In genomic region chr1:114238066-114238465, GRCh38 we compare ENCODE assay signal across 25 cellular contexts.
"Had no signal": no experiment of that assay in that cellular context is flagged by ENCODE, and none has a peak within 500 bp of the region (broad histone marks: within the 10 kb centered on the region; RNA-seq: fewer than 3 reads in every experiment).

No MANE protein-coding gene starts in this region.

- H3K4me3 Mint-ChIP-seq: naive B cell; natural killer cell treated with Interleukin-12 subunit alpha and Interleukin-12 subunit beta and Interleukin-15 and Interleukin-18, amount 100 ng/mL, for 72 hours; neural crest cell; stimulated activated effector memory CD8-positive, alpha-beta T cell treated with anti-CD3 and anti-CD28 coated beads, Interleukin-12 subunit alpha, Interleukin-12 subunit beta, amount 100 ng/mL, for 72 hours had no signal

- H3K36me3 ChIP-seq: esophagus muscularis mucosa, heart right ventricle, lower lobe of right lung, prostate gland, right atrium auricular region, stomach, thyroid gland, upper lobe of left lung had no signal

- DNase-seq: cerebellar nuclear complex; effector memory CD4-positive, alpha-beta T cell; foreskin melanocyte; glutamatergic neuron; heart right ventricle; hippocampal formation; left cardiac atrium; left ventricle myocardium superior; lower lobe of right lung; naive B cell; stimulated activated CD4-positive, alpha-beta T cell treated with anti-CD3 and anti-CD28 coated beads, Interleukin-12 subunit alpha, Interleukin-12 subunit beta, amount 100 ng/mL, for 4 hours; stimulated activated CD4-positive, alpha-beta T cell treated with anti-CD3 and anti-CD28 coated beads, Interleukin-2, amount 100 ng/mL, for 24 hours; stimulated activated CD4-positive, alpha-beta T cell treated with anti-CD3 and anti-CD28 coated beads, Interleukin-4, amount 100 ng/mL, for 24 hours; stimulated activated naive CD4-positive, alpha-beta T cell treated with Interleukin-2 at 50 U/mL for 16 hours; stomach; thyroid gland; upper lobe of left lung had no signal

- H3K27ac Mint-ChIP-seq: naive B cell; natural killer cell treated with Interleukin-12 subunit alpha and Interleukin-12 subunit beta and Interleukin-15 and Interleukin-18, amount 100 ng/mL, for 72 hours; stimulated activated effector memory CD8-positive, alpha-beta T cell treated with anti-CD3 and anti-CD28 coated beads, Interleukin-12 subunit alpha, Interleukin-12 subunit beta, amount 100 ng/mL, for 72 hours had no signal

- H3K4me1 ChIP-seq: lower lobe of right lung, stomach, thyroid gland, upper lobe of left lung had no signal

- H3K9me3 ChIP-seq: esophagus muscularis mucosa, lower lobe of right lung, prostate gland, right atrium auricular region, thyroid gland had no signal

- ATAC-seq: heart right ventricle; left cardiac atrium; left ventricle myocardium superior; lower lobe of right lung; natural killer cell treated with Interleukin-12 subunit alpha and Interleukin-12 subunit beta and Interleukin-15 and Interleukin-18, amount 100 ng/mL, for 72 hours; sciatic nerve; stimulated activated effector memory CD8-positive, alpha-beta T cell treated with anti-CD3 and anti-CD28 coated beads, Interleukin-12 subunit alpha, Interleukin-12 subunit beta, amount 100 ng/mL, for 72 hours had no signal

- H3K27ac ChIP-seq: esophagus muscularis mucosa, heart right ventricle, lower lobe of right lung, prostate gland, right atrium auricular region, stomach, thyroid gland, upper lobe of left lung had no signal

- H3K27me3 ChIP-seq: esophagus muscularis mucosa, heart right ventricle, right atrium auricular region, thyroid gland, upper lobe of left lung had no signal

- H3K4me2 ChIP-seq: smooth muscle cell had no signal

- H3K4me3 ChIP-seq: esophagus muscularis mucosa, heart right ventricle, lower lobe of right lung, prostate gland, right atrium auricular region, smooth muscle cell, stomach, thyroid gland, upper lobe of left lung had no signal

- H3K36me3 Mint-ChIP-seq: stimulated activated effector memory CD8-positive, alpha-beta T cell treated with anti-CD3 and anti-CD28 coated beads, Interleukin-12 subunit alpha, Interleukin-12 subunit beta, amount 100 ng/mL, for 72 hours had no signal

- H3K4me1 Mint-ChIP-seq: neural crest cell had no signal

- H3K9me3 Mint-ChIP-seq: natural killer cell treated with Interleukin-12 subunit alpha and Interleukin-12 subunit beta and Interleukin-15 and Interleukin-18, amount 100 ng/mL, for 72 hours; stimulated activated effector memory CD8-positive, alpha-beta T cell treated with anti-CD3 and anti-CD28 coated beads, Interleukin-12 subunit alpha, Interleukin-12 subunit beta, amount 100 ng/mL, for 72 hours had no signal
